In the genomic region with DNA sequence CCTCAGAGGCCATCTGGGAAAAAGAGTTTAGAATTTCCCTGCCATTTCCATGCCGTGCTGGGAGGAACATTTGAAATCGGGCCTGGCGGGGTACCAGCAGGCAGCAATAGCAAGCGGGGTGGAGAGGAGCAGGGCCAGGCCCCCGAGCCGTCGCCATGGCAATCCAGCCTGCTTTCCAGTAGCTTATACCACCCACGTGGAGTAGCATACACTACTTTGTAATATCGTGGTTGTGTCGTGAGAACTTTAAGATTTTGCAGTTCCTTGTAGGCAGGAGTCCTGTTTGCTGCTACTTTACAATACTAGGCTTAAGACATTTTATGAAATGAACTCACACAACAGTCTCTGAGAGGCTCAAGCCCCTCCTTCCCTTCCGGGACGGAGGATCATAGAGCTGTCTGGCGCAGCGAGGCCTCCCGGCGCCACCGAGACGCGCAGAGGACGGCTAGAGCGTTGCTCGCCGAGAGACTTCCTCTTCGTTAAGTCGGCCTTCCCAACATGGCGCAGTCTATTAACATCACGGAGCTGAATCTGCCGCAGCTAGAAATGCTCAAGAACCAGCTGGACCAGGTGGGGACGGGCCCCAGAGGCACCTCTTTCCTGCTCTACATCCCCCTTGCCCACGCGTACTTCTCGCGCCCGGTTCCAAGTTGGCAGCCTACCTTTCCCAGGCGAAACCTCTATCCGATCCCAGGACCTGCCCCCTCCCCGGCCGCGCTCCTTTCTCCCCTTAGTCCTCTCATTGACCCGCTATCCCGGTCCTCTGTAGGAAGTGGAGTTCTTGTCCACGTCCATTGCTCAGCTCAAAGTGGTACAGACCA, we compare ENCODE assay signal across 1 cellular context.
TF ChIP-seq lines count a peak whose summit lies in the region.

A gene (plus strand): TSS at position 473 of the 821 bp plus-strand sequence. CDS start 26 bp downstream, at position 499.

TF ChIP-seq in K562, 482 proteins besides CTCF, POLR2A, EP300 and RAD21 (continued from another document and continues in another):
- TF ChIP-seq, protein P1, sequence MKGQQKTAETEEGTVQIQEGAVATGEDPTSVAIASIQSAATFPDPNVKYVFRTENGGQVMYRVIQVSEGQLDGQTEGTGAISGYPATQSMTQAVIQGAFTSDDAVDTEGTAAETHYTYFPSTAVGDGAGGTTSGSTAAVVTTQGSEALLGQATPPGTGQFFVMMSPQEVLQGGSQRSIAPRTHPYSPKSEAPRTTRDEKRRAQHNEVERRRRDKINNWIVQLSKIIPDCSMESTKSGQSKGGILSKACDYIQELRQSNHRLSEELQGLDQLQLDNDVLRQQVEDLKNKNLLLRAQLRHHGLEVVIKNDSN (CRISPR knock-in tag; IDR thresholded peaks at IDR 0.05): peak; percentile 46; the same call in 1 of the 2 replicates
- 0 out of 2 replicates have a peak, but pooled peaks have one; percentile 18 for TF ChIP-seq SREBF2 (CRISPR knock-in tag; IDR thresholded peaks at IDR 0.05)
- peak; percentile 100 for TF ChIP-seq SP2 (IDR thresholded peaks at IDR 0.05; ENCODE audit: extremely low read depth, low read depth, low read length, poor library complexity, severe bottlenecking)
- TF ChIP-seq JUN (IDR thresholded peaks at IDR 0.05; ENCODE audit: borderline replicate concordance, low read depth, low read length): peak; percentile 47; the same call in 1 of the 2 replicates
- no peak for TF ChIP-seq JUN (CRISPR knock-in tag; IDR thresholded peaks at IDR 0.05; ENCODE audit: borderline replicate concordance)
- TF ChIP-seq MXI1 (IDR thresholded peaks at IDR 0.05; ENCODE audit: low read depth, low read length): peak; percentile 97
- no peak for TF ChIP-seq GTF2A2 (tag; IDR thresholded peaks at IDR 0.05)
- TF ChIP-seq YY1 (IDR thresholded peaks at IDR 0.05; ENCODE audit: borderline replicate concordance in 1 of 3, control insufficient read depth in 1 of 3, extremely low read depth in 1 of 3, insufficient read depth in 3 of 3, insufficient read length in 1 of 3, insufficient replicate concordance in 2 of 3, low read depth in 1 of 3, low read length in 2 of 3): peak; percentile 70 to 95 (median 92)
- no peak for TF ChIP-seq MECOM (CRISPR knock-in tag; IDR thresholded peaks at IDR 0.05)
- TF ChIP-seq, protein P2, sequence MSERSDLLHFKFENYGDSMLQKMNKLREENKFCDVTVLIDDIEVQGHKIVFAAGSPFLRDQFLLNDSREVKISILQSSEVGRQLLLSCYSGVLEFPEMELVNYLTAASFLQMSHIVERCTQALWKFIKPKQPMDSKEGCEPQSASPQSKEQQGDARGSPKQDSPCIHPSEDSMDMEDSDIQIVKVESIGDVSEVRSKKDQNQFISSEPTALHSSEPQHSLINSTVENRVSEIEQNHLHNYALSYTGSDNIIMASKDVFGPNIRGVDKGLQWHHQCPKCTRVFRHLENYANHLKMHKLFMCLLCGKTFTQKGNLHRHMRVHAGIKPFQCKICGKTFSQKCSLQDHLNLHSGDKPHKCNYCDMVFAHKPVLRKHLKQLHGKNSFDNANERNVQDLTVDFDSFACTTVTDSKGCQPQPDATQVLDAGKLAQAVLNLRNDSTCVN (CRISPR knock-in tag; IDR thresholded peaks at IDR 0.05): peak; percentile 67; the same call in 1 of the 2 replicates
- TF ChIP-seq, protein P3, sequence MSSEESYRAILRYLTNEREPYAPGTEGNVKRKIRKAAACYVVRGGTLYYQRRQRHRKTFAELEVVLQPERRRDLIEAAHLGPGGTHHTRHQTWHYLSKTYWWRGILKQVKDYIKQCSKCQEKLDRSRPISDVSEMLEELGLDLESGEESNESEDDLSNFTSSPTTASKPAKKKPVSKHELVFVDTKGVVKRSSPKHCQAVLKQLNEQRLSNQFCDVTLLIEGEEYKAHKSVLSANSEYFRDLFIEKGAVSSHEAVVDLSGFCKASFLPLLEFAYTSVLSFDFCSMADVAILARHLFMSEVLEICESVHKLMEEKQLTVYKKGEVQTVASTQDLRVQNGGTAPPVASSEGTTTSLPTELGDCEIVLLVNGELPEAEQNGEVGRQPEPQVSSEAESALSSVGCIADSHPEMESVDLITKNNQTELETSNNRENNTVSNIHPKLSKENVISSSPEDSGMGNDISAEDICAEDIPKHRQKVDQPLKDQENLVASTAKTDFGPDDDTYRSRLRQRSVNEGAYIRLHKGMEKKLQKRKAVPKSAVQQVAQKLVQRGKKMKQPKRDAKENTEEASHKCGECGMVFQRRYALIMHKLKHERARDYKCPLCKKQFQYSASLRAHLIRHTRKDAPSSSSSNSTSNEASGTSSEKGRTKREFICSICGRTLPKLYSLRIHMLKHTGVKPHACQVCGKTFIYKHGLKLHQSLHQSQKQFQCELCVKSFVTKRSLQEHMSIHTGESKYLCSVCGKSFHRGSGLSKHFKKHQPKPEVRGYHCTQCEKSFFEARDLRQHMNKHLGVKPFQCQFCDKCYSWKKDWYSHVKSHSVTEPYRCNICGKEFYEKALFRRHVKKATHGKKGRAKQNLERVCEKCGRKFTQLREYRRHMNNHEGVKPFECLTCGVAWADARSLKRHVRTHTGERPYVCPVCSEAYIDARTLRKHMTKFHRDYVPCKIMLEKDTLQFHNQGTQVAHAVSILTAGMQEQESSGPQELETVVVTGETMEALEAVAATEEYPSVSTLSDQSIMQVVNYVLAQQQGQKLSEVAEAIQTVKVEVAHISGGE (CRISPR knock-in tag; IDR thresholded peaks at IDR 0.05): no peak
- peak; percentile 87 to 89 for TF ChIP-seq NRF1 (conservative IDR thresholded peaks at IDR 0.05 in 1 of 2, IDR thresholded peaks at IDR 0.05 in 1 of 2)
- TF ChIP-seq MCM7 (IDR thresholded peaks at IDR 0.05): no peak
- TF ChIP-seq RBFOX2 (IDR thresholded peaks at IDR 0.05; ENCODE audit: low read depth, low read length): peak; percentile 80
- TF ChIP-seq PURB (CRISPR knock-in tag; IDR thresholded peaks at IDR 0.05; ENCODE audit: low read depth): no peak
- TF ChIP-seq RUNX1 (IDR thresholded peaks at IDR 0.05; ENCODE audit: low read depth): no peak
- 0 out of 2 replicates have a peak, but pooled peaks have one; percentile 67 for TF ChIP-seq OTX1 (CRISPR knock-in tag; IDR thresholded peaks at IDR 0.05)
- TF ChIP-seq ZFX (CRISPR knock-in tag; IDR thresholded peaks at IDR 0.05): peak; percentile 83
- peak; percentile 80 for TF ChIP-seq SAP30 (IDR thresholded peaks at IDR 0.05; ENCODE audit: borderline replicate concordance, insufficient read depth, low read depth, low read length, poor library complexity, severe bottlenecking)
- TF ChIP-seq EHMT2 (IDR thresholded peaks at IDR 0.05): no peak
- no peak for TF ChIP-seq NR2F6 (CRISPR knock-in tag; IDR thresholded peaks at IDR 0.05)
- no peak for TF ChIP-seq FOXM1 (IDR thresholded peaks at IDR 0.05; ENCODE audit: low read depth)
- peak; percentile 82; the same call in 1 of the 2 replicates for TF ChIP-seq FOXM1 (CRISPR knock-in tag; IDR thresholded peaks at IDR 0.05; ENCODE audit: low read depth)
- TF ChIP-seq NFXL1 (CRISPR knock-in tag; IDR thresholded peaks at IDR 0.05): no peak
- 0 out of 2 replicates have a peak, but pooled peaks have one; percentile 54 for TF ChIP-seq LCOR (CRISPR knock-in tag; IDR thresholded peaks at IDR 0.05)
- TF ChIP-seq, protein P4, sequence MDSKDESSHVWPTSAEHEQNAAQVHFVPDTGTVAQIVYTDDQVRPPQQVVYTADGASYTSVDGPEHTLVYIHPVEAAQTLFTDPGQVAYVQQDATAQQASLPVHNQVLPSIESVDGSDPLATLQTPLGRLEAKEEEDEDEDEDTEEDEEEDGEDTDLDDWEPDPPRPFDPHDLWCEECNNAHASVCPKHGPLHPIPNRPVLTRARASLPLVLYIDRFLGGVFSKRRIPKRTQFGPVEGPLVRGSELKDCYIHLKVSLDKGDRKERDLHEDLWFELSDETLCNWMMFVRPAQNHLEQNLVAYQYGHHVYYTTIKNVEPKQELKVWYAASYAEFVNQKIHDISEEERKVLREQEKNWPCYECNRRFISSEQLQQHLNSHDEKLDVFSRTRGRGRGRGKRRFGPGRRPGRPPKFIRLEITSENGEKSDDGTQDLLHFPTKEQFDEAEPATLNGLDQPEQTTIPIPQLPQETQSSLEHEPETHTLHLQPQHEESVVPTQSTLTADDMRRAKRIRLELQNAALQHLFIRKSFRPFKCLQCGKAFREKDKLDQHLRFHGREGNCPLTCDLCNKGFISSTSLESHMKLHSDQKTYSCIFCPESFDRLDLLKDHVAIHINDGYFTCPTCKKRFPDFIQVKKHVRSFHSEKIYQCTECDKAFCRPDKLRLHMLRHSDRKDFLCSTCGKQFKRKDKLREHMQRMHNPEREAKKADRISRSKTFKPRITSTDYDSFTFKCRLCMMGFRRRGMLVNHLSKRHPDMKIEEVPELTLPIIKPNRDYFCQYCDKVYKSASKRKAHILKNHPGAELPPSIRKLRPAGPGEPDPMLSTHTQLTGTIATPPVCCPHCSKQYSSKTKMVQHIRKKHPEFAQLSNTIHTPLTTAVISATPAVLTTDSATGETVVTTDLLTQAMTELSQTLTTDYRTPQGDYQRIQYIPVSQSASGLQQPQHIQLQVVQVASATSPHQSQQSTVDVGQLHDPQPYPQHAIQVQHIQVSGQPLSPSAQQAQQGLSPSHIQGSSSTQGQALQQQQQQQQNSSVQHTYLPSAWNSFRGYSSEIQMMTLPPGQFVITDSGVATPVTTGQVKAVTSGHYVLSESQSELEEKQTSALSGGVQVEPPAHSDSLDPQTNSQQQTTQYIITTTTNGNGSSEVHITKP (IDR thresholded peaks at IDR 0.05; ENCODE audit: partially characterized antibody): peak; percentile 54
- no peak for TF ChIP-seq DMBX1 (CRISPR knock-in tag; IDR thresholded peaks at IDR 0.05; ENCODE audit: borderline replicate concordance)
- peak; percentile 84 for TF ChIP-seq EP400 (IDR thresholded peaks at IDR 0.05)
- TF ChIP-seq RBM39 (optimal IDR thresholded peaks at IDR 0.05; ENCODE audit: low read depth, low read length): no peak
- TF ChIP-seq, protein P5, sequence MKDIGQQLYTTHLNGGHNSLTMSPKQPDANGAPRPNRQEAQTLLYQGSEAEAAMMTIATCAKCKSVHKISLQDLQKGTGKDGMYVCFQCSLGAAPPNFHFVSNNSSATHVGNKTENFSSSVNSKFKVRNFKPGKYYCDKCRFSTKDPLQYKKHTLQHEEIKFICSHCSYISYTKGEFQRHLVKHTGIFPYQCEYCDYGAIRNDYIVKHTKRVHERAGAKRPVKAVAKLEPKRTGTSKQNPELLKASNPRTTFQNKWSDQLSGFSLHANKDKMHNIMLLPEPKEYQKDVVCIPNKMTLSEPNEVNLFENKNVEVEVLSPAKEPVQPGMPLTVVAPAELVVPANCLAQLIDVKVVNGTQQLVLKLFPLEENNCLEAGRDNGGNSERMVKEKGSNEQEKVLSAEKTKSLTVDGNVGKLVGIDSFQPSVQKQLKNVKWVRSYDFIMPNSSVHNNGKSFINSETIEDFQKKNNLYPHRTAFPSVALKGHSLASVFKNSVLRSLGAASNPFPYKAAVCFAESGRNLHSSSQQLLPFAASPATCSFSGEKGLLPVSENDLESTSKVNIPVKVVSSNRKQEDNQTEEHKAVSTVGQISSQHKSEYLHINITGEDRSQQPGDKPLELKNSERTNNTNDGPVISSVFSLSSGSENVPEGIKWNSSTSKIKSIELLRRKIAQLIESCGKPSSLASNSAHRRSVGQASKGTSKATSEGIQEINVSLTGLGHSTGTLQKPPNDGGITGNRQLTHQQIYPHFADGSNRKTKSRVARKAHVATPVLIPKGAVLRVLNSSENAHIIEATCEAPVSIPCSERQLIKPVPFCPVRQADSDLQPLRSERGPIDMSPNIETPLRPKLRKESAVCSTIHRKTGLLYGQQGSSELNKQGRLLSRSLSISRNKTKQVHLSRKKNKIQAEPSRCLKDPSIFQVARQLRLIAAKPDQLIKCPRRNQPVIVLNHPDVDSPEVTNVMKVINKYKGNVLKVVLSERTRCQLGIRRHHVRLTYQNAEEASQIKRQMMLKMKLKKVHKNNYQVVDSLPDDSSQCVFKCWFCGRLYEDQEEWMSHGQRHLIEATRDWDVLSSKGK (CRISPR knock-in tag; IDR thresholded peaks at IDR 0.05): no peak
- no peak for TF ChIP-seq BCL6 (CRISPR knock-in tag; IDR thresholded peaks at IDR 0.05)
- TF ChIP-seq HNRNPUL1 (IDR thresholded peaks at IDR 0.05; ENCODE audit: low read length): no peak
- TF ChIP-seq, protein P6, sequence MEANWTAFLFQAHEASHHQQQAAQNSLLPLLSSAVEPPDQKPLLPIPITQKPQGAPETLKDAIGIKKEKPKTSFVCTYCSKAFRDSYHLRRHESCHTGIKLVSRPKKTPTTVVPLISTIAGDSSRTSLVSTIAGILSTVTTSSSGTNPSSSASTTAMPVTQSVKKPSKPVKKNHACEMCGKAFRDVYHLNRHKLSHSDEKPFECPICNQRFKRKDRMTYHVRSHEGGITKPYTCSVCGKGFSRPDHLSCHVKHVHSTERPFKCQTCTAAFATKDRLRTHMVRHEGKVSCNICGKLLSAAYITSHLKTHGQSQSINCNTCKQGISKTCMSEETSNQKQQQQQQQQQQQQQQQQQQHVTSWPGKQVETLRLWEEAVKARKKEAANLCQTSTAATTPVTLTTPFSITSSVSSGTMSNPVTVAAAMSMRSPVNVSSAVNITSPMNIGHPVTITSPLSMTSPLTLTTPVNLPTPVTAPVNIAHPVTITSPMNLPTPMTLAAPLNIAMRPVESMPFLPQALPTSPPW (CRISPR knock-in tag; IDR thresholded peaks at IDR 0.05): peak; percentile 68
